ENCODE assay signal across 1 cellular context in the genomic region with DNA sequence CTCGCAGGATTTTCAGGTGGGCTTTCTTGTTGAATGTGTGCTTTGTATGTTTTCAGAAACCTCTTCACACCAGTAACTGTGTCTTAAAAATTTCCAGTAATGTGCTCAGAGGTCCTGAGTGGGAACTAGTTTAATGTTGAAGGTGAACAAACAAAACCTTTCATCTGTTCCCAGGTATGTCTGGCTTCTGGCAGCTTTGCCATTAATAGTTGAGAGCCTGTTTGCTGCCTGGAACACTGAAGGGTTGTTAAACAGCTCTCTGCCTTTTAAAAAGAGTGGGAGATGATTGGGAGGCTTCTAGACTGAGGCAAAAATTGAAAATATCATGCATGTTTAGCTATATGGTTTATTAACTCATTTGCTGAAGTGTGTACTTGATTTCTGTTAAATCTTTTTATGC.
TF ChIP-seq lines count a peak whose summit lies in the region.

No MANE protein-coding gene starts in this region.

TF ChIP-seq in GM12878, 131 proteins besides CTCF, POLR2A, EP300 and RAD21 (continued from another document):
- no peak for TF ChIP-seq NKRF (conservative IDR thresholded peaks at IDR 0.05)
- no peak for TF ChIP-seq PAX8 (IDR thresholded peaks at IDR 0.05)
